13 cellular contexts compared by ENCODE assay signal in the genomic region with DNA sequence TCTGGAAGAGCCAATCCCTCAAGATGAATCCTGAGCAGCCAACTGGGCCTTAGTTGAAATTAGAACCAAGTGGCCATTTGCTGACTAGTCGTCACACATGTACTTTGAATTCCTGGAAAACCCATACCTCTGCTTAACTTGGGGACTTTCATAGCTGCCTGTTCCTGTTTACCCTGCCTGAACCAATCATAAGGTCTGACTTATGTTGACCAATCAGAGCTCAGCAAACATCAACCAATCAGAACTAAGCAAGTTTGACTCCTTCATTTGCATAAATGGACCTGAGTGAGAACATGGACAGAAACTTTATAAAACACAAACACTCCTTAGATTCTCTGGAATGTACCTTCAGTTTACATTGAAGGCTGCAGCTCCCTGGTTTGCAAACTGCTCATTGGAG. TPM values are rescaled to one million over a fixed set of nuclear protein-coding genes. Genes with fewer than 3 reads are reported as not detected.
DNase-seq lines count a peak whose midpoint lies in the region; ATAC-seq, FAIRE-seq and TF ChIP-seq lines count a peak whose summit lies in the region.
"Had no signal": no experiment of that assay in that cellular context is flagged by ENCODE, and none has a peak within 500 bp of the region (broad histone marks: within the 10 kb centered on the region; RNA-seq: fewer than 3 reads in every experiment).

No MANE protein-coding gene starts in this region.

- no peak for FAIRE-seq in kidney (lab: Jason Lieb, UNC)
- FAIRE-seq: H54 had no signal

- peak; percentile 42 to 71 for ATAC-seq in stimulated activated naive B cell treated with anti-CD40 and anti-IgM and Interleukin-4, amounts not matched to agents 10 μg/mL and 1 μg/mL and 100 μg/mL, for 72 hours (replicated peaks)

- no peaks in the 10 kb centered on the region for H3K36me3 Mint-ChIP-seq in stimulated activated naive B cell treated with anti-CD40 and anti-IgM and Interleukin-4, amounts not matched to agents 10 μg/mL and 1 μg/mL and 100 μg/mL, for 72 hours

- peaks cover 1 to 9% of the 10 kb centered on the region in 2 donors for H3K9me3 Mint-ChIP-seq in stimulated activated naive B cell treated with anti-CD40 and anti-IgM and Interleukin-4, amounts not matched to agents 10 μg/mL and 1 μg/mL and 100 μg/mL, for 72 hours

- in situ Hi-C loops in HAP-1 (cut with MboI; ENCODE audit: low sequenced_read_pairs), result no loop called here

- H3K4me2 ChIP-seq in MM.1S (ENCODE audit: low read depth, low read length), result no peak overlapping the region

- TF ChIP-seq CTCF in VCaP (conservative IDR thresholded peaks at IDR 0.05), result no peak
- TF ChIP-seq CTCF in kidney (IDR thresholded peaks at IDR 0.05; ENCODE audit: borderline replicate concordance, extremely low read depth, insufficient read depth), result no peak
- TF ChIP-seq CTCF in MM.1S (IDR thresholded peaks at IDR 0.05; ENCODE audit: low read length), result no peak

- H3K4me1 ChIP-seq in kidney (ENCODE audit: control insufficient read depth in 1 of 2, insufficient read depth in 1 of 2, low read depth in 1 of 2, low read length in 2 of 2), result peaks cover 43 to 60% of the 10 kb centered on the region in 2 donors
- no peaks in the 10 kb centered on the region for H3K4me1 ChIP-seq in HAP-1
- H3K4me1 ChIP-seq in MM.1S (ENCODE audit: low read length), result no peaks in the 10 kb centered on the region

- H3K4me3 Mint-ChIP-seq in stimulated activated naive B cell treated with anti-CD40 and anti-IgM and Interleukin-4, amounts not matched to agents 10 μg/mL and 1 μg/mL and 100 μg/mL, for 72 hours, result no peak overlapping the region

- intact Hi-C loops in kidney (cut with DNase I), result no loop called here

- no peaks in the 10 kb centered on the region for H3K36me3 ChIP-seq in kidney (ENCODE audit: control insufficient read depth in 1 of 2, insufficient read depth in 2 of 2, low read length in 2 of 2)
- no peaks in the 10 kb centered on the region for H3K36me3 ChIP-seq in HAP-1 (replicated peaks)
- no peaks in the 10 kb centered on the region for H3K36me3 ChIP-seq in MM.1S (replicated peaks; ENCODE audit: insufficient read depth, low read length)
- H3K36me3 ChIP-seq: transverse colon had no signal

- no peaks in the 10 kb centered on the region for H3K9me2 ChIP-seq in MM.1S (replicated peaks; ENCODE audit: insufficient read depth, low read length)

- peak overlapping the region; percentile 43 for H3K27ac Mint-ChIP-seq in stimulated activated naive B cell treated with anti-CD40 and anti-IgM and Interleukin-4, amounts not matched to agents 10 μg/mL and 1 μg/mL and 100 μg/mL, for 72 hours

- H2AFZ ChIP-seq in MM.1S (ENCODE audit: low read length), result no peak overlapping the region

- H3K4me3 ChIP-seq in kidney (ENCODE audit: low read length in 2 of 2), result no peak overlapping the region
- H3K4me3 ChIP-seq in HAP-1, result no peak overlapping the region
- no peak overlapping the region for H3K4me3 ChIP-seq in MM.1S (ENCODE audit: low read length)
- H3K4me3 ChIP-seq: transverse colon had no signal

- H3K27me3 ChIP-seq in HAP-1 (ENCODE audit: low read depth) (no peaks in the 10 kb centered on the region), MM.1S (replicated peaks; ENCODE audit: insufficient read depth, low read length) (no peaks in the 10 kb centered on the region)
- H3K27me3 ChIP-seq: transverse colon had no signal

- H3K27me3 Mint-ChIP-seq in stimulated activated naive B cell treated with anti-CD40 and anti-IgM and Interleukin-4, amounts not matched to agents 10 μg/mL and 1 μg/mL and 100 μg/mL, for 72 hours, result no peaks in the 10 kb centered on the region

- no peaks in the 10 kb centered on the region for H3K9me3 ChIP-seq in kidney (ENCODE audit: control insufficient read depth in 1 of 2, low read length in 2 of 2)
- no peaks in the 10 kb centered on the region for H3K9me3 ChIP-seq in HAP-1
- no peaks in the 10 kb centered on the region for H3K9me3 ChIP-seq in MM.1S (replicated peaks; ENCODE audit: insufficient read depth, low read length)
- H3K9me3 ChIP-seq: transverse colon had no signal

- H3K79me2 ChIP-seq in MM.1S (ENCODE audit: low read length), result no peaks in the 10 kb centered on the region

- H3K4me1 Mint-ChIP-seq in stimulated activated naive B cell treated with anti-CD40 and anti-IgM and Interleukin-4, amounts not matched to agents 10 μg/mL and 1 μg/mL and 100 μg/mL, for 72 hours, result peaks cover 13 to 26% of the 10 kb centered on the region in 2 donors

- H3F3A ChIP-seq in MM.1S (ENCODE audit: insufficient read depth, low read length), result no peaks in the 10 kb centered on the region

- peak; percentile 24 for DNase-seq in activated CD8-positive, alpha-beta memory T cell treated with anti-CD3 and anti-CD28 coated beads for 24 hours
- no peak for DNase-seq in activated CD8-positive, alpha-beta memory T cell treated with anti-CD3 and anti-CD28 coated beads, Interleukin-2, amount 50 U/mL, for 4 hours
- DNase-seq in kidney, result no peak
- no peak for DNase-seq in stimulated activated naive B cell treated with anti-CD40 and anti-IgM and Interleukin-4, amounts not matched to agents 10 μg/mL and 1 μg/mL and 100 μg/mL, for 72 hours
- DNase-seq in NCI-H1417 treated with DMSO at 0.1 percent for 48 hours (lab: John Stamatoyannopoulos, UW), result no peak
- no peak for DNase-seq in HAP-1 (ENCODE audit: low spot score in 2 of 2)
- DNase-seq in MM.1S, result no peak
- DNase-seq: activated naive CD4-positive, alpha-beta T cell; cortex of kidney; NCI-H2081 treated with DMSO at 0.1 percent for 48 hours; transverse colon had no signal

- H3K27ac ChIP-seq in VCaP (peak overlapping the region; percentile 99), kidney (ENCODE audit: low read depth in 2 of 2, low read length in 2 of 2) (peak overlapping the region; percentile 47 to 69), MM.1S (ENCODE audit: low read length) (no peak overlapping the region)

- H3K9ac ChIP-seq in kidney (ENCODE audit: low read length in 2 of 2) (no peak overlapping the region), MM.1S (ENCODE audit: low read length) (no peak overlapping the region)

- H4K20me1 ChIP-seq in MM.1S (ENCODE audit: insufficient read depth, low read length), result no peaks in the 10 kb centered on the region

RNA-seq across cellular contexts. Expression of gene LATS2, which starts 50.8 kb away (rescaled TPM):
- 26.3 TPM for total RNA-seq in kidney
- 5.5 TPM for polyA plus RNA-seq in kidney (ENCODE audit: insufficient read depth, low read depth, low replicate concordance)
